Comparison of ENCODE assay signal across 1 cellular context in genomic region chr5:132963175-132964104, GRCh38.
A peak's percentile ranks its signal among the peaks of the same experiment; 100 is the strongest.
TF ChIP-seq lines count a peak whose summit lies in the region.

Gene AFF4 (minus strand): TSS chr5:132963634. CDS start chr5:132937189, 26,445 bp downstream.

TF ChIP-seq in K562, 482 proteins besides CTCF, POLR2A, EP300 and RAD21 (continued from another document and continues in another):
- no peak for TF ChIP-seq SNAPC5 (CRISPR knock-in tag; IDR thresholded peaks at IDR 0.05)
- no peak for TF ChIP-seq LARP7 (IDR thresholded peaks at IDR 0.05)
- no peak for TF ChIP-seq POU5F1 (IDR thresholded peaks at IDR 0.05; ENCODE audit: borderline replicate concordance, low read depth, low read length, partially characterized antibody)
- no peak for TF ChIP-seq SAFB (IDR thresholded peaks at IDR 0.05; ENCODE audit: borderline replicate concordance, low read depth, low read length)
- no peak for TF ChIP-seq BMI1 (IDR thresholded peaks at IDR 0.05; ENCODE audit: low read length)
- TF ChIP-seq CEBPZ (IDR thresholded peaks at IDR 0.05; ENCODE audit: borderline replicate concordance, low read depth, low read length): no peak
- TF ChIP-seq CHAMP1 (IDR thresholded peaks at IDR 0.05): no peak
- TF ChIP-seq ZNF79 (CRISPR knock-in tag; IDR thresholded peaks at IDR 0.05; ENCODE audit: low read depth): 0 out of 2 replicates have a peak, but pooled peaks have one; percentile 30
- no peak for TF ChIP-seq XRCC3 (IDR thresholded peaks at IDR 0.05)
- TF ChIP-seq ARID2 (IDR thresholded peaks at IDR 0.05): no peak
- peak; percentile 68 to 73 for TF ChIP-seq NRF1 (conservative IDR thresholded peaks at IDR 0.05 in 1 of 2, IDR thresholded peaks at IDR 0.05 in 1 of 2)
- TF ChIP-seq DEAF1 (CRISPR knock-in tag; IDR thresholded peaks at IDR 0.05): no peak; the same call in 1 of the 2 replicates
- TF ChIP-seq IRF1 (CRISPR knock-in tag; IDR thresholded peaks at IDR 0.05; ENCODE audit: borderline replicate concordance): no peak; the same call in 1 of the 2 replicates
- peak; percentile 54; the same call in 1 of the 2 replicates for TF ChIP-seq CBX1 (IDR thresholded peaks at IDR 0.05; ENCODE audit: low read depth)
- no peak; the same call in 1 of the 2 replicates for TF ChIP-seq ZNF239 (CRISPR knock-in tag; IDR thresholded peaks at IDR 0.05)
- peak; percentile 62; the same call in 1 of the 2 replicates for TF ChIP-seq ZNF12 (CRISPR knock-in tag; IDR thresholded peaks at IDR 0.05)
- TF ChIP-seq ELF1 (tag; IDR thresholded peaks at IDR 0.05): peak; percentile 70
- no peak for TF ChIP-seq SMAD2 (IDR thresholded peaks at IDR 0.05; ENCODE audit: low read depth, low read length)
- no peak for TF ChIP-seq CREBBP (IDR thresholded peaks at IDR 0.05; ENCODE audit: low read depth, low read length)
- no peak for TF ChIP-seq ZNF318 (IDR thresholded peaks at IDR 0.05; ENCODE audit: borderline replicate concordance in 1 of 2, low read depth in 1 of 2)
- TF ChIP-seq ZNF395 (CRISPR knock-in tag; IDR thresholded peaks at IDR 0.05): peak; percentile 74
- TF ChIP-seq YBX1 (IDR thresholded peaks at IDR 0.05): no peak
- TF ChIP-seq MAZ (CRISPR knock-in tag; conservative IDR thresholded peaks at IDR 0.05 in 1 of 2, IDR thresholded peaks at IDR 0.05 in 1 of 2): peak; percentile 99
- TF ChIP-seq TCFL5 (CRISPR knock-in tag; conservative IDR thresholded peaks at IDR 0.05): no peak
- TF ChIP-seq CBFA2T2 (conservative IDR thresholded peaks at IDR 0.05): peak; percentile 97
- peak; percentile 45; the same call in 1 of the 2 replicates for TF ChIP-seq CGGBP1 (CRISPR knock-in tag; IDR thresholded peaks at IDR 0.05)
- TF ChIP-seq THRAP3 (IDR thresholded peaks at IDR 0.05; ENCODE audit: borderline replicate concordance): no peak
- no peak for TF ChIP-seq TAL1 (IDR thresholded peaks at IDR 0.05)
- TF ChIP-seq PML (IDR thresholded peaks at IDR 0.05; ENCODE audit: low read length): peak; percentile 51
- TF ChIP-seq NONO (IDR thresholded peaks at IDR 0.05; ENCODE audit: low read depth in 2 of 2, low read length in 1 of 2): peak; percentile 9 to 81; a peak in 3 of 4 replicates
- TF ChIP-seq ZBTB34 (CRISPR knock-in tag; IDR thresholded peaks at IDR 0.05): no peak
- TF ChIP-seq STAT5A (IDR thresholded peaks at IDR 0.05; ENCODE audit: borderline replicate concordance, low read length): no peak
- no peak; the same call in 1 of the 2 replicates for TF ChIP-seq ZKSCAN8 (CRISPR knock-in tag; IDR thresholded peaks at IDR 0.05)
- peak; percentile 57; the same call in 1 of the 2 replicates for TF ChIP-seq ZNF511 (CRISPR knock-in tag; IDR thresholded peaks at IDR 0.05)
- no peak for TF ChIP-seq STAG1 (CRISPR knock-in tag; IDR thresholded peaks at IDR 0.05; ENCODE audit: borderline replicate concordance)
- TF ChIP-seq ZNF224 (CRISPR knock-in tag; IDR thresholded peaks at IDR 0.05): 0 out of 2 replicates have a peak, but pooled peaks have one; percentile 37
- no peak for TF ChIP-seq ZNF165 (CRISPR knock-in tag; IDR thresholded peaks at IDR 0.05; ENCODE audit: borderline replicate concordance)
- TF ChIP-seq RFX7 (CRISPR knock-in tag; IDR thresholded peaks at IDR 0.05): no peak
- no peak for TF ChIP-seq ZNF143 (CRISPR knock-in tag; IDR thresholded peaks at IDR 0.05)
- peak; percentile 21 to 66; a peak in 2 of 4 replicates for TF ChIP-seq SRF (CRISPR knock-in tag; IDR thresholded peaks at IDR 0.05)
- no peak for TF ChIP-seq ZFP36 (IDR thresholded peaks at IDR 0.05; ENCODE audit: low read depth, low read length, partially characterized antibody)
- TF ChIP-seq TAF15 (IDR thresholded peaks at IDR 0.05; ENCODE audit: low read depth, low read length): no peak
- TF ChIP-seq POLR3G (IDR thresholded peaks at IDR 0.05; ENCODE audit: extremely low read depth, insufficient read length, insufficient replicate concordance): no peak
- TF ChIP-seq PHB (CRISPR knock-in tag; IDR thresholded peaks at IDR 0.05): no peak
